9 cellular contexts compared by ENCODE assay signal in the genomic region with DNA sequence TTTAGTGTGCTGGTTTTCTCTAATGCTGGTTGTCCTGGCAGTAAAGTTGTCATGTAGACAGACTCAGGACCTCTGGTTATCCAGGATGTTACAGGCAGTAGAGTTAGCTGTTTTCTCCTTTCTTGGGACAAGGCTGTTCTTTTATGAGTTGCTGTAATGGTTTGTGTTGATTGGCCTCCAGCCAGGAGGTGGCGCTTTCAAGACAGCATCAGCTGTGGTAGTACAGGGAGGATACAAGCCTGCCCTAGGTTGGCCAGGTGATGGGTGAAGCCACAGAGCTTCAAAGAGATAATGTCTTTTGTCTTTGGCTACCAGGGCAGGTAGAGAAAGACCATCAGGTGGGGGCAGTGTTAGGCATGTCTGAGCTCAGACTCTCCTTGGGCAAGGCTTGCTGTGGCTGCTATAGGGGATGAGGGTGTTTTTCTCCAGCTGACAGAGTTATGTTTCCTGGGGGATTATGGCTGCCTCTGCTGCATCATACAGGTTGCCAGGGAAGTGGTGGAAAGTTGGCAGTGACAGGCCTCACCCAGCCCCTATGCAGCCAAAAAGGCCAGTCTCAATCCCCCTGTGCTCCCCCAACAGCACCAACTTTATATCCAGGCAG.
DNase-seq lines count a peak whose midpoint lies in the region; ATAC-seq and TF ChIP-seq lines count a peak whose summit lies in the region.
"Had no signal": no experiment of that assay in that cellular context is flagged by ENCODE, and none has a peak within 500 bp of the region (broad histone marks: within the 10 kb centered on the region; RNA-seq: fewer than 3 reads in every experiment).

No MANE protein-coding gene starts in this region.

- peaks cover 64% of the 10 kb centered on the region for H3K36me3 Mint-ChIP-seq in activated naive CD8-positive, alpha-beta T cell treated with anti-CD3 and anti-CD28 coated beads, Interleukin-2, amount 10 ng/mL, durations not matched to agents 7 days and 5 days

- no peak overlapping the region for H4K8ac ChIP-seq in mesendoderm (ENCODE audit: low read depth, low read length)

- peak; percentile 65 for DNase-seq in DMS53 (lab: John Stamatoyannopoulos, UW)
- no peak for DNase-seq in DMS53 treated with DMSO at 0.1 percent for 48 hours (lab: John Stamatoyannopoulos, UW; ENCODE audit: unreplicated experiment)
- DNase-seq in Peyer's patch, result peak; percentile 64 to 86 (median 73)
- peak; percentile 39 for DNase-seq in activated naive CD8-positive, alpha-beta T cell treated with anti-CD3 and anti-CD28 coated beads, Interleukin-2, amount 10 ng/mL, durations not matched to agents 7 days and 5 days
- peak; percentile 91 for DNase-seq in mesendoderm
- no peak for DNase-seq in KG1 (lab: John Stamatoyannopoulos, UW)

- H3K36me3 ChIP-seq in Peyer's patch, result no peaks in the 10 kb centered on the region
- H3K36me3 ChIP-seq in mesendoderm (ENCODE audit: control insufficient read depth, insufficient read depth, low read length), result no peaks in the 10 kb centered on the region

- H3K18ac ChIP-seq in mesendoderm (ENCODE audit: low read length), result no peak overlapping the region

- WGBS in mesendoderm (ENCODE audit: extremely low coverage, insufficient coverage, low lambda C conversion rate), result no CpG with 5 or more reads among the region's 1 CpG

- H3K4me1 ChIP-seq in Peyer's patch, result no peaks in the 10 kb centered on the region
- H3K4me1 ChIP-seq in mesendoderm (ENCODE audit: control insufficient read depth, low read depth, low read length), result no peaks in the 10 kb centered on the region
- H3K4me1 ChIP-seq: A549 had no signal

- no peaks in the 10 kb centered on the region for H3K9me3 ChIP-seq in Peyer's patch
- H3K9me3 ChIP-seq: A549 had no signal

- H3K79me2 ChIP-seq in mesendoderm (ENCODE audit: control insufficient read depth, insufficient read depth, low read length), result no peaks in the 10 kb centered on the region

- no peak overlapping the region for H3K4me3 Mint-ChIP-seq in activated naive CD8-positive, alpha-beta T cell treated with anti-CD3 and anti-CD28 coated beads, Interleukin-2, amount 10 ng/mL, durations not matched to agents 7 days and 5 days

- H3K27me3 ChIP-seq in Peyer's patch (no peaks in the 10 kb centered on the region), mesendoderm (ENCODE audit: insufficient read depth, low read length, poor library complexity) (no peaks in the 10 kb centered on the region)

- peaks cover 53% of the 10 kb centered on the region for H3K9me3 Mint-ChIP-seq in activated naive CD8-positive, alpha-beta T cell treated with anti-CD3 and anti-CD28 coated beads, Interleukin-2, amount 10 ng/mL, durations not matched to agents 7 days and 5 days

- no peak overlapping the region for H2BK5ac ChIP-seq in mesendoderm (ENCODE audit: low read length)

- H3K27ac Mint-ChIP-seq in activated naive CD8-positive, alpha-beta T cell treated with anti-CD3 and anti-CD28 coated beads, Interleukin-2, amount 10 ng/mL, durations not matched to agents 7 days and 5 days, result peak overlapping the region; percentile 54

- no peak overlapping the region for H3K9ac ChIP-seq in mesendoderm (ENCODE audit: low read length)

- TF ChIP-seq CTCF in Peyer's patch (IDR thresholded peaks at IDR 0.05), result peak; percentile 8 to 52 (median 44)

- peak; percentile 78 for ATAC-seq in activated naive CD8-positive, alpha-beta T cell treated with anti-CD3 and anti-CD28 coated beads, Interleukin-2, amount 10 ng/mL, durations not matched to agents 7 days and 5 days (ENCODE audit: low read depth)
- ATAC-seq in GM19035 (IDR thresholded peaks at IDR 0.05; ENCODE audit: unreplicated experiment) (no peak), HG03196 (IDR thresholded peaks at IDR 0.05; ENCODE audit: unreplicated experiment) (no peak)
- ATAC-seq: A549 had no signal

- peaks cover 4% of the 10 kb centered on the region for H3K27me3 Mint-ChIP-seq in activated naive CD8-positive, alpha-beta T cell treated with anti-CD3 and anti-CD28 coated beads, Interleukin-2, amount 10 ng/mL, durations not matched to agents 7 days and 5 days

- no peak overlapping the region for H2BK15ac ChIP-seq in mesendoderm (replicated peaks; ENCODE audit: low read depth)

- H3K27ac ChIP-seq in Peyer's patch (no peak overlapping the region), mesendoderm (ENCODE audit: low read depth, low read length) (no peak overlapping the region)
- H3K27ac ChIP-seq: A549 had no signal

- no peak overlapping the region for H4K5ac ChIP-seq in mesendoderm (ENCODE audit: low read length)

- H3K4me2 ChIP-seq in mesendoderm (ENCODE audit: low read length), result no peak overlapping the region
- H3K4me2 ChIP-seq: A549 had no signal

- H3K4me3 ChIP-seq in Peyer's patch (no peak overlapping the region), mesendoderm (ENCODE audit: low read length) (no peak overlapping the region)
- H3K4me3 ChIP-seq: A549 had no signal

- POLR2A ChIA-PET in activated naive CD8-positive, alpha-beta T cell treated with anti-CD3 and anti-CD28 coated beads, Interleukin-2, amount 10 ng/mL, durations not matched to agents 7 days and 5 days (lab: Charles Lee), result interaction anchor here (1.5 kb wide), 1 partner anchor 50 kb away, joined by 3 read pairs; no protein-coding TSS in a partner anchor

- no peak for TF ChIP-seq POLR2A in Peyer's patch (IDR thresholded peaks at IDR 0.05)

- H3K23ac ChIP-seq in mesendoderm (ENCODE audit: low read length), result no peak overlapping the region

- no peak overlapping the region for H2BK120ac ChIP-seq in mesendoderm (ENCODE audit: low read depth, low read length)

- no peak overlapping the region for H2AK5ac ChIP-seq in mesendoderm (ENCODE audit: low read length)

- no peaks in the 10 kb centered on the region for H3K79me1 ChIP-seq in mesendoderm (ENCODE audit: low read length)

- no peak overlapping the region for H3K4ac ChIP-seq in mesendoderm (ENCODE audit: low read depth, low read length)

- H3K4me1 Mint-ChIP-seq in activated naive CD8-positive, alpha-beta T cell treated with anti-CD3 and anti-CD28 coated beads, Interleukin-2, amount 10 ng/mL, durations not matched to agents 7 days and 5 days, result peaks cover 22% of the 10 kb centered on the region

- H3K56ac ChIP-seq in mesendoderm (ENCODE audit: low read length), result no peak overlapping the region

Comparison
In these comparisons a context has a peak if more than half of its experiments do, and no peak if none do; other contexts are left out.
1. DNase-seq: peak in DMS53 (single experiment), Peyer's patch (3 of 3), activated naive CD8-positive, alpha-beta T cell treated with anti-CD3 and anti-CD28 coated beads, Interleukin-2, amount 10 ng/mL, durations not matched to agents 7 days and 5 days (single experiment) and mesendoderm (single experiment); none in DMS53 treated with DMSO at 0.1 percent for 48 hours (single experiment) and KG1 (single experiment).